Comparison of ENCODE assay signal across 15 cellular contexts in the genomic region with DNA sequence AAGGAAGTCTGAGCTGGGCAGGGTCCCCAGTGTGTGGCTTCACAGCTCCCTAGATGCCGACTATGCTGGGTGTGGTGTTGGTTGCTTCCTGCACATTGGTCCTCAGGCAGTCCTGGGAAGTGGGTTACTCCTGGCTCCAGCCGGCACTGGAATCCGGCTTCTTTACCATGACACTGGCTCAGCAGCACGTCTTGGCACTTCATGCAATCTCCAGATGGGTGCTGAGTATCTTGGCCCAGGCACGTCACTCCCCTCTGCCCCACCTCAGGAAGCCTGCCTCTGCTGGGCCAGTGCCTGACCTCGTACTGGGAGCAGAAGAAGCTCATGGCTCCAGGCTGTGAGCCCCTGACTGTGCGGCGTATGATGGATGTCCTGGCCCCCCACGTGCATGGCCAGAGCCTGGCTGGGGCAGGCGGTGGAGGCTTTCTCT. TPM values are rescaled to one million over a fixed set of nuclear protein-coding genes. Genes with fewer than 3 reads are reported as not detected.
DNase-seq lines count a peak whose midpoint lies in the region; ATAC-seq, FAIRE-seq and TF ChIP-seq lines count a peak whose summit lies in the region.
"Had no signal": no experiment of that assay in that cellular context is flagged by ENCODE, and none has a peak within 500 bp of the region (broad histone marks: within the 10 kb centered on the region; RNA-seq: fewer than 3 reads in every experiment).

No MANE protein-coding gene starts in this region.

- TF ChIP-seq POLR2A in endothelial cell of umbilical vein (IDR thresholded peaks at IDR 0.05; ENCODE audit: low read depth, low read length), result no peak
- no peak for TF ChIP-seq POLR2A in HepG2 (IDR thresholded peaks at IDR 0.05; ENCODE audit: insufficient read depth in 1 of 2, low read depth in 2 of 2, low read length in 2 of 2)

- POLR2A ChIA-PET in endothelial cell of umbilical vein (lab: Charles Lee), result no interaction called here
- POLR2A ChIA-PET in HepG2 (lab: Yijun Ruan, JAX), result interaction anchor here (0.7 to 5.7 kb wide), 3 partner anchors 51 to 98 kb away, joined by 3 to 28 read pairs (median 4); no protein-coding TSS in a partner anchor
- POLR2A ChIA-PET in SK-N-SH (lab: Yijun Ruan, JAX), result interaction anchor here (1.6 kb wide), 1 partner anchor 99 kb away, joined by 3 read pairs; no protein-coding TSS in a partner anchor

- H3K36me3 ChIP-seq in endothelial cell of umbilical vein (ENCODE audit: control insufficient read depth in 2 of 2, extremely low read depth in 1 of 2, insufficient read depth in 2 of 2, low read length in 2 of 2) (peaks cover 0 to 28% of the 10 kb centered on the region in 2 experiments), HepG2 (replicated peaks in 1 of 2; ENCODE audit: control insufficient read depth in 1 of 2, insufficient read depth in 2 of 2, low read length in 2 of 2) (peaks cover 28 to 49% of the 10 kb centered on the region in 2 experiments), SK-N-SH (replicated peaks in 1 of 2; ENCODE audit: control insufficient read depth in 1 of 2, insufficient read depth in 2 of 2, low read length in 1 of 2) (peaks cover 1 to 47% of the 10 kb centered on the region in 2 experiments)

- H3K27me3 ChIP-seq in endothelial cell of umbilical vein (ENCODE audit: control insufficient read depth in 2 of 2, insufficient read depth in 2 of 2, low read length in 2 of 2) (no peaks in the 10 kb centered on the region), HepG2 (ENCODE audit: control insufficient read depth in 1 of 2, insufficient read depth in 2 of 2, low read length in 2 of 2) (no peaks in the 10 kb centered on the region), SK-N-SH (ENCODE audit: insufficient read depth) (no peaks in the 10 kb centered on the region)
- H3K27me3 ChIP-seq: suprapubic skin had no signal

- H2AFZ ChIP-seq in endothelial cell of umbilical vein (ENCODE audit: low read depth, low read length) (no peak overlapping the region), HepG2 (ENCODE audit: low read length) (no peak overlapping the region), SK-N-SH (ENCODE audit: low read depth) (no peak overlapping the region)
- H2AFZ ChIP-seq: PC-9 had no signal

- DNase-seq in EH (ENCODE audit: low read depth) (peak; percentile 24), NCI-H226 (peak; percentile 62), endothelial cell of umbilical vein (ENCODE audit: low read depth, low spot score) (peak; percentile 21), HepG2 (ENCODE audit: low spot score) (no peak), HUDEP-2 (lab: John Stamatoyannopoulos, UW; ENCODE audit: unreplicated experiment in 76 of 76) (no peak), SK-N-SH (no peak)
- no peak for DNase-seq in activated effector memory CD4-positive, alpha-beta T cell treated with anti-CD3 and anti-CD28 coated beads, Interleukin-2, amount 50 U/mL, for 16 hours
- DNase-seq: activated naive CD4-positive, alpha-beta T cell; naive thymus-derived CD8-positive, alpha-beta T cell; PC-9 had no signal

- TF ChIP-seq RAD21 in HepG2 (CRISPR knock-in tag; IDR thresholded peaks at IDR 0.05) (no peak), SK-N-SH (IDR thresholded peaks at IDR 0.05; ENCODE audit: low read length) (no peak)

- H4K20me1 ChIP-seq in endothelial cell of umbilical vein (replicated peaks; ENCODE audit: control insufficient read depth, extremely low read depth, insufficient read depth, low read length) (no peaks in the 10 kb centered on the region), HepG2 (ENCODE audit: insufficient read depth, low read length) (no peaks in the 10 kb centered on the region), SK-N-SH (ENCODE audit: insufficient read depth) (no peaks in the 10 kb centered on the region)

- H3K27ac ChIP-seq in endothelial cell of umbilical vein (ENCODE audit: insufficient read depth, low read depth, low read length) (no peak overlapping the region), HepG2 (ENCODE audit: extremely low read length, insufficient read depth, low read length) (no peak overlapping the region), SK-N-SH (ENCODE audit: low read depth in 2 of 2, low read length in 1 of 2) (no peak overlapping the region)
- H3K27ac ChIP-seq: PC-9, suprapubic skin had no signal

- H3K4me3 ChIP-seq in endothelial cell of umbilical vein (replicated peaks in 1 of 3; ENCODE audit: insufficient read depth in 1 of 3, low read depth in 1 of 3, low read length in 3 of 3), result no peak overlapping the region
- no peak overlapping the region for H3K4me3 ChIP-seq in HepG2 (replicated peaks in 1 of 3; ENCODE audit: insufficient read depth in 1 of 3, low read depth in 2 of 3, low read length in 3 of 3)
- H3K4me3 ChIP-seq in SK-N-SH (ENCODE audit: low read depth in 2 of 2, low read length in 1 of 2), result no peak overlapping the region
- H3K4me3 ChIP-seq: PC-9, suprapubic skin had no signal

- dilution Hi-C loops in endothelial cell of umbilical vein (cut with MboI; ENCODE audit: extremely low pct_ligation_motif_present, low sequenced_read_pairs), result no loop called here

- in situ Hi-C loops in HepG2 (cut with HindIII; ENCODE audit: extremely low pct_ligation_motif_present, low pct_unique_long_range_greater_than_20kb), result no loop called here

- ATAC-seq in HepG2, result no peak
- ATAC-seq in HG03520 (IDR thresholded peaks at IDR 0.05; ENCODE audit: unreplicated experiment), result no peak
- ATAC-seq: HCT116; naive thymus-derived CD8-positive, alpha-beta T cell had no signal

- CTCF ChIA-PET in endothelial cell of umbilical vein (lab: Charles Lee), result interaction anchor here (1.2 kb wide), 2 partner anchors 25 to 175 kb away, joined by 4 to 5 read pairs; partner anchors contain the start of gene FCSK
- CTCF ChIA-PET in HepG2 (lab: Yijun Ruan, JAX; ENCODE audit: low intra/inter-chr PET ratio, low total read pairs), result no interaction called here
- CTCF ChIA-PET in SK-N-SH (lab: Yijun Ruan, JAX), result no interaction called here

- no peak overlapping the region for H3K9ac ChIP-seq in endothelial cell of umbilical vein (replicated peaks; ENCODE audit: extremely low read depth, insufficient read depth, low read length)
- H3K9ac ChIP-seq in HepG2 (ENCODE audit: insufficient read depth, low read depth, low read length), result no peak overlapping the region
- no peak overlapping the region for H3K9ac ChIP-seq in SK-N-SH

- H3K9me3 ChIP-seq in endothelial cell of umbilical vein (replicated peaks; ENCODE audit: control insufficient read depth, insufficient read depth, low read length), result no peaks in the 10 kb centered on the region
- H3K9me3 ChIP-seq in HepG2 (ENCODE audit: low read length), result no peaks in the 10 kb centered on the region
- H3K9me3 ChIP-seq in SK-N-SH, result no peaks in the 10 kb centered on the region
- H3K9me3 ChIP-seq: suprapubic skin had no signal

- WGBS in HepG2 (ENCODE audit: low lambda C conversion rate), result 71% methylated on average over 5 of the region's 10 CpGs
- 87% methylated on average over 4 of the region's 10 CpGs for WGBS in SK-N-SH (ENCODE audit: low lambda C conversion rate)

- intact Hi-C loops in endothelial cell of umbilical vein (cut with micrococcal nuclease) (no loop called here), HepG2 (cut with micrococcal nuclease; ENCODE audit: unreplicated experiment) (no loop called here)

- no peaks in the 10 kb centered on the region for H3K9me1 ChIP-seq in endothelial cell of umbilical vein (replicated peaks; ENCODE audit: control insufficient read depth, extremely low read depth, insufficient read depth, low read length)

- TF ChIP-seq CTCF in endothelial cell of umbilical vein (IDR thresholded peaks at IDR 0.05; ENCODE audit: extremely low read depth in 1 of 2, insufficient read depth in 1 of 2, low read depth in 1 of 2, low read length in 2 of 2) (no peak), HepG2 (CRISPR knock-in tag; IDR thresholded peaks at IDR 0.05) (no peak), SK-N-SH (IDR thresholded peaks at IDR 0.05) (no peak)

- peaks cover 25% of the 10 kb centered on the region for H3F3A ChIP-seq in SK-N-SH (replicated peaks; ENCODE audit: insufficient read depth)

- FAIRE-seq in endothelial cell of umbilical vein (lab: Jason Lieb, UNC), result peak; percentile 67
- FAIRE-seq in HepG2 (lab: Jason Lieb, UNC), result no peak
- FAIRE-seq: colon, G401.6 had no signal

- H3K4me1 ChIP-seq in endothelial cell of umbilical vein (ENCODE audit: control insufficient read depth, extremely low read depth, insufficient read depth, low read length), result peaks cover 23% of the 10 kb centered on the region
- H3K4me1 ChIP-seq in HepG2 (ENCODE audit: insufficient read depth, low read length), result peaks cover 12% of the 10 kb centered on the region
- peaks cover 11 to 15% of the 10 kb centered on the region in 2 experiments; a peak in 3 of 4 replicates for H3K4me1 ChIP-seq in SK-N-SH (ENCODE audit: control insufficient read depth in 1 of 2, insufficient read depth in 2 of 2, low read depth in 1 of 2, low read length in 1 of 2)

- no peaks in the 10 kb centered on the region for H3K9me2 ChIP-seq in SK-N-SH

- TF ChIP-seq EP300 in HepG2 (IDR thresholded peaks at IDR 0.05; ENCODE audit: low read depth in 2 of 2, low read length in 2 of 2) (no peak), HepG2 (CRISPR knock-in tag; IDR thresholded peaks at IDR 0.05; ENCODE audit: borderline replicate concordance) (no peak), SK-N-SH (IDR thresholded peaks at IDR 0.05; ENCODE audit: borderline replicate concordance in 1 of 2, low read depth in 1 of 2, low read length in 1 of 2) (no peak)

- BruUV-seq in endothelial cell of umbilical vein (replicated peaks; lab: Mats Ljungman, UMichigan), result no TSS peak
- no TSS peak for BruUV-seq in HepG2 (replicated peaks; lab: Mats Ljungman, UMichigan)

- H3K79me2 ChIP-seq in endothelial cell of umbilical vein (ENCODE audit: control insufficient read depth, insufficient read depth, low read length), result no peaks in the 10 kb centered on the region
- no peaks in the 10 kb centered on the region for H3K79me2 ChIP-seq in HepG2 (ENCODE audit: insufficient read depth, low read length)
- no peaks in the 10 kb centered on the region for H3K79me2 ChIP-seq in SK-N-SH (ENCODE audit: insufficient read depth)

- H3K4me2 ChIP-seq in endothelial cell of umbilical vein (ENCODE audit: insufficient read depth, low read length), result no peak overlapping the region
- no peak overlapping the region for H3K4me2 ChIP-seq in HepG2 (ENCODE audit: low read depth, low read length)
- H3K4me2 ChIP-seq in SK-N-SH, result no peak overlapping the region
- H3K4me2 ChIP-seq: PC-9 had no signal

RNA-seq across cellular contexts. Expression of gene FCSK, which starts 24.5 kb away (rescaled TPM):
- 13.2 and 18.0 TPM in 2 replicates for total RNA-seq in endothelial cell of umbilical vein
- polyA plus RNA-seq in endothelial cell of umbilical vein, result 11.4 and 12.4 TPM in 2 replicates
- polyA plus RNA-seq in endothelial cell of umbilical vein (2011; cell fraction: cytosol; rRNA removed), result 7.2 and 8.3 TPM in 2 replicates
- polyA plus RNA-seq in endothelial cell of umbilical vein (2011; cell fraction: nucleus; rRNA removed), result 51.5 and 69.1 TPM in 2 replicates
- 5.8 and 11.4 TPM in 2 replicates for polyA plus RNA-seq in endothelial cell of umbilical vein (2012)
- polyA minus RNA-seq in endothelial cell of umbilical vein, result 13.6 and 14.1 TPM in 2 replicates
- 8.9 TPM for polyA minus RNA-seq in endothelial cell of umbilical vein (2011; cell fraction: cytosol; rRNA and poly(A)+ RNA removed)
- polyA minus RNA-seq in endothelial cell of umbilical vein (2011; cell fraction: nucleus; rRNA and poly(A)+ RNA removed), result 16.7 and 17.1 TPM in 2 replicates
- 4.9 and 9.1 TPM in 2 replicates for total RNA-seq in HepG2 (2016; rRNA removed; fragmentation: Illumina TruSeq; extraction: Trizol)
- total RNA-seq in HepG2 (2016; cell fraction: cytosol; rRNA removed; fragmentation: Illumina TruSeq; extraction: Trizol; ENCODE audit: low read depth), result 4.4 and 5.2 TPM in 2 replicates
- total RNA-seq in HepG2 (2016; cell fraction: insoluble cytoplasmic fraction; rRNA removed; fragmentation: Illumina TruSeq; extraction: Trizol), result 4.2 and 8.4 TPM in 2 replicates
- 2.6 and 3.0 TPM in 2 replicates for total RNA-seq in HepG2 (2016; cell fraction: membrane; rRNA removed; fragmentation: Illumina TruSeq; extraction: Trizol)
- total RNA-seq in HepG2 (2016; cell fraction: nucleus; rRNA removed; fragmentation: Illumina TruSeq; extraction: Trizol), result 12.1 and 12.8 TPM in 2 replicates
- polyA plus RNA-seq in HepG2 (2011; rRNA removed), result 15.0 and 19.2 TPM in 2 replicates
- 6.7 and 8.3 TPM in 2 replicates for polyA plus RNA-seq in HepG2 (2011; cell fraction: cytosol; rRNA removed)
- 81.8 and 104 TPM in 2 replicates for polyA plus RNA-seq in HepG2 (2011; cell fraction: nucleus; rRNA removed)
- 6.2 and 6.4 TPM in 2 replicates for polyA plus RNA-seq in HepG2 (2012)
- 0.53 and 0.70 TPM in 2 replicates for polyA plus RNA-seq in HepG2 (2016; cell fraction: cytosol; fragmentation: Illumina TruSeq; extraction: Trizol; ENCODE audit: low read depth)
- 3.5 and 3.9 TPM in 2 replicates for polyA plus RNA-seq in HepG2 (2016; cell fraction: insoluble cytoplasmic fraction; fragmentation: Illumina TruSeq; extraction: Trizol; ENCODE audit: low read depth)
- polyA plus RNA-seq in HepG2 (2016; cell fraction: membrane; fragmentation: Illumina TruSeq; extraction: Trizol; ENCODE audit: low read depth), result 1.2 and 1.3 TPM in 2 replicates
- 28.7 and 33.1 TPM in 2 replicates for polyA plus RNA-seq in HepG2 (2016; cell fraction: nucleus; fragmentation: Illumina TruSeq; extraction: Trizol; ENCODE audit: insufficient read depth, low read depth)
- 24.8 and 29.5 TPM in 2 replicates for polyA minus RNA-seq in HepG2 (2011; rRNA and poly(A)+ RNA removed; ENCODE audit: low replicate concordance)
- 4.3 and 5.3 TPM in 2 replicates for polyA minus RNA-seq in HepG2 (2011; cell fraction: cytosol; rRNA and poly(A)+ RNA removed)
- polyA minus RNA-seq in HepG2 (2011; cell fraction: nucleus; rRNA and poly(A)+ RNA removed), result 15.6 and 19.0 TPM in 2 replicates
- 9.7 and 10.4 TPM in 2 replicates for polyA plus RNA-seq in SK-N-SH (2012; rRNA removed)
- polyA plus RNA-seq in SK-N-SH (2012; cell fraction: cytosol; rRNA removed), result 2.3 and 3.3 TPM in 2 replicates
- 47.7 and 71.8 TPM in 2 replicates for polyA plus RNA-seq in SK-N-SH (2012; cell fraction: nucleus; rRNA removed)

RNA-seq across cellular contexts. Expression of gene ST3GAL2, which starts 40.0 kb away (rescaled TPM):
- 50.2 and 50.4 TPM in 2 replicates for total RNA-seq in endothelial cell of umbilical vein
- polyA plus RNA-seq in endothelial cell of umbilical vein, result 23.0 and 33.3 TPM in 2 replicates
- 25.7 and 28.4 TPM in 2 replicates for polyA plus RNA-seq in endothelial cell of umbilical vein (2011; cell fraction: cytosol; rRNA removed)
- 23.1 and 27.7 TPM in 2 replicates for polyA plus RNA-seq in endothelial cell of umbilical vein (2011; cell fraction: nucleus; rRNA removed)
- 22.1 and 34.0 TPM in 2 replicates for polyA plus RNA-seq in endothelial cell of umbilical vein (2012)
- polyA minus RNA-seq in endothelial cell of umbilical vein, result 72.3 and 84.6 TPM in 2 replicates
- polyA minus RNA-seq in endothelial cell of umbilical vein (2011; cell fraction: cytosol; rRNA and poly(A)+ RNA removed), result 19.8 TPM
- polyA minus RNA-seq in endothelial cell of umbilical vein (2011; cell fraction: nucleus; rRNA and poly(A)+ RNA removed), result 29.8 and 45.1 TPM in 2 replicates
- 17.8 and 24.9 TPM in 2 replicates for total RNA-seq in HepG2 (2016; rRNA removed; fragmentation: Illumina TruSeq; extraction: Trizol)
- 3.6 TPM in 2 replicates for total RNA-seq in HepG2 (2016; cell fraction: cytosol; rRNA removed; fragmentation: Illumina TruSeq; extraction: Trizol; ENCODE audit: low read depth)
- total RNA-seq in HepG2 (2016; cell fraction: insoluble cytoplasmic fraction; rRNA removed; fragmentation: Illumina TruSeq; extraction: Trizol), result 15.8 and 25.9 TPM in 2 replicates
- total RNA-seq in HepG2 (2016; cell fraction: membrane; rRNA removed; fragmentation: Illumina TruSeq; extraction: Trizol), result 14.6 and 18.9 TPM in 2 replicates
- total RNA-seq in HepG2 (2016; cell fraction: nucleus; rRNA removed; fragmentation: Illumina TruSeq; extraction: Trizol), result 15.0 and 18.9 TPM in 2 replicates
- polyA plus RNA-seq in HepG2 (2011; rRNA removed), result 16.3 and 17.0 TPM in 2 replicates
- 10.9 and 15.5 TPM in 2 replicates for polyA plus RNA-seq in HepG2 (2011; cell fraction: cytosol; rRNA removed)
- polyA plus RNA-seq in HepG2 (2011; cell fraction: nucleus; rRNA removed), result 14.6 and 16.7 TPM in 2 replicates
- 13.3 and 16.9 TPM in 2 replicates for polyA plus RNA-seq in HepG2 (2012)
- 2.3 and 2.9 TPM in 2 replicates for polyA plus RNA-seq in HepG2 (2016; cell fraction: cytosol; fragmentation: Illumina TruSeq; extraction: Trizol; ENCODE audit: low read depth)
- polyA plus RNA-seq in HepG2 (2016; cell fraction: insoluble cytoplasmic fraction; fragmentation: Illumina TruSeq; extraction: Trizol; ENCODE audit: low read depth), result 20.4 and 21.6 TPM in 2 replicates
- 11.6 and 11.9 TPM in 2 replicates for polyA plus RNA-seq in HepG2 (2016; cell fraction: membrane; fragmentation: Illumina TruSeq; extraction: Trizol; ENCODE audit: low read depth)
- polyA plus RNA-seq in HepG2 (2016; cell fraction: nucleus; fragmentation: Illumina TruSeq; extraction: Trizol; ENCODE audit: insufficient read depth, low read depth), result 22.8 and 26.4 TPM in 2 replicates
- 49.4 and 94.6 TPM in 2 replicates for polyA minus RNA-seq in HepG2 (2011; rRNA and poly(A)+ RNA removed; ENCODE audit: low replicate concordance)
- 25.8 and 27.6 TPM in 2 replicates for polyA minus RNA-seq in HepG2 (2011; cell fraction: cytosol; rRNA and poly(A)+ RNA removed)
- 22.4 and 31.0 TPM in 2 replicates for polyA minus RNA-seq in HepG2 (2011; cell fraction: nucleus; rRNA and poly(A)+ RNA removed)
- polyA plus RNA-seq in SK-N-SH (2012; rRNA removed), result 11.4 and 19.9 TPM in 2 replicates
- polyA plus RNA-seq in SK-N-SH (2012; cell fraction: cytosol; rRNA removed), result 6.6 and 13.1 TPM in 2 replicates
- 13.6 and 16.1 TPM in 2 replicates for polyA plus RNA-seq in SK-N-SH (2012; cell fraction: nucleus; rRNA removed)

RNA-seq across cellular contexts. Expression of gene COG4, which starts 44.4 kb away (rescaled TPM):
- total RNA-seq in endothelial cell of umbilical vein (46.5 and 61.2 TPM in 2 replicates), HepG2 (2016; rRNA removed; fragmentation: Illumina TruSeq; extraction: Trizol) (73.8 and 85.7 TPM in 2 replicates)
- polyA plus RNA-seq in endothelial cell of umbilical vein (53.7 and 56.2 TPM in 2 replicates), HepG2 (2011; rRNA removed) (51.1 and 52.7 TPM in 2 replicates), SK-N-SH (2012; rRNA removed) (54.4 and 72.7 TPM in 2 replicates)
- polyA plus RNA-seq in endothelial cell of umbilical vein (2011; cell fraction: cytosol; rRNA removed), result 37.9 and 45.2 TPM in 2 replicates
- 153 and 193 TPM in 2 replicates for polyA plus RNA-seq in endothelial cell of umbilical vein (2011; cell fraction: nucleus; rRNA removed)
- 47.6 and 53.5 TPM in 2 replicates for polyA plus RNA-seq in endothelial cell of umbilical vein (2012)
- polyA minus RNA-seq in endothelial cell of umbilical vein, result 46.8 and 58.7 TPM in 2 replicates
- polyA minus RNA-seq in endothelial cell of umbilical vein (2011; cell fraction: cytosol; rRNA and poly(A)+ RNA removed), result 21.6 TPM
- polyA minus RNA-seq in endothelial cell of umbilical vein (2011; cell fraction: nucleus; rRNA and poly(A)+ RNA removed), result 33.1 and 34.6 TPM in 2 replicates
- 9.8 and 10.8 TPM in 2 replicates for total RNA-seq in HepG2 (2016; cell fraction: cytosol; rRNA removed; fragmentation: Illumina TruSeq; extraction: Trizol; ENCODE audit: low read depth)
- 73.6 and 85.8 TPM in 2 replicates for total RNA-seq in HepG2 (2016; cell fraction: insoluble cytoplasmic fraction; rRNA removed; fragmentation: Illumina TruSeq; extraction: Trizol)
- total RNA-seq in HepG2 (2016; cell fraction: membrane; rRNA removed; fragmentation: Illumina TruSeq; extraction: Trizol), result 16.2 and 17.5 TPM in 2 replicates
- total RNA-seq in HepG2 (2016; cell fraction: nucleus; rRNA removed; fragmentation: Illumina TruSeq; extraction: Trizol), result 47.2 and 51.5 TPM in 2 replicates
- 40.4 and 61.2 TPM in 2 replicates for polyA plus RNA-seq in HepG2 (2011; cell fraction: cytosol; rRNA removed)
- polyA plus RNA-seq in HepG2 (2011; cell fraction: nucleus; rRNA removed), result 138 and 141 TPM in 2 replicates
- polyA plus RNA-seq in HepG2 (2012), result 38.9 and 41.3 TPM in 2 replicates
- 4.5 and 4.8 TPM in 2 replicates for polyA plus RNA-seq in HepG2 (2016; cell fraction: cytosol; fragmentation: Illumina TruSeq; extraction: Trizol; ENCODE audit: low read depth)
- 53.2 and 57.0 TPM in 2 replicates for polyA plus RNA-seq in HepG2 (2016; cell fraction: insoluble cytoplasmic fraction; fragmentation: Illumina TruSeq; extraction: Trizol; ENCODE audit: low read depth)
- polyA plus RNA-seq in HepG2 (2016; cell fraction: membrane; fragmentation: Illumina TruSeq; extraction: Trizol; ENCODE audit: low read depth), result 5.8 and 7.8 TPM in 2 replicates
- polyA plus RNA-seq in HepG2 (2016; cell fraction: nucleus; fragmentation: Illumina TruSeq; extraction: Trizol; ENCODE audit: insufficient read depth, low read depth), result 75.3 and 76.0 TPM in 2 replicates
- 62.6 and 88.2 TPM in 2 replicates for polyA minus RNA-seq in HepG2 (2011; rRNA and poly(A)+ RNA removed; ENCODE audit: low replicate concordance)
- polyA minus RNA-seq in HepG2 (2011; cell fraction: cytosol; rRNA and poly(A)+ RNA removed), result 21.7 and 23.0 TPM in 2 replicates
- polyA minus RNA-seq in HepG2 (2011; cell fraction: nucleus; rRNA and poly(A)+ RNA removed), result 43.4 and 56.8 TPM in 2 replicates
- 32.9 and 45.7 TPM in 2 replicates for polyA plus RNA-seq in SK-N-SH (2012; cell fraction: cytosol; rRNA removed)
- polyA plus RNA-seq in SK-N-SH (2012; cell fraction: nucleus; rRNA removed), result 147 and 161 TPM in 2 replicates

RNA-seq across cellular contexts. Expression of gene SF3B3, which starts 44.7 kb away (rescaled TPM):
- total RNA-seq in endothelial cell of umbilical vein, result 303 and 324 TPM in 2 replicates
- 143 and 167 TPM in 2 replicates for polyA plus RNA-seq in endothelial cell of umbilical vein
- 97.5 and 121 TPM in 2 replicates for polyA plus RNA-seq in endothelial cell of umbilical vein (2011; cell fraction: cytosol; rRNA removed)
- 202 and 232 TPM in 2 replicates for polyA plus RNA-seq in endothelial cell of umbilical vein (2011; cell fraction: nucleus; rRNA removed)
- 215 and 228 TPM in 2 replicates for polyA plus RNA-seq in endothelial cell of umbilical vein (2012)
- 242 and 275 TPM in 2 replicates for polyA minus RNA-seq in endothelial cell of umbilical vein
- 199 TPM for polyA minus RNA-seq in endothelial cell of umbilical vein (2011; cell fraction: cytosol; rRNA and poly(A)+ RNA removed)
- polyA minus RNA-seq in endothelial cell of umbilical vein (2011; cell fraction: nucleus; rRNA and poly(A)+ RNA removed), result 107 and 195 TPM in 2 replicates
- total RNA-seq in HepG2 (2016; rRNA removed; fragmentation: Illumina TruSeq; extraction: Trizol), result 500 and 817 TPM in 2 replicates
- 52.3 and 54.5 TPM in 2 replicates for total RNA-seq in HepG2 (2016; cell fraction: cytosol; rRNA removed; fragmentation: Illumina TruSeq; extraction: Trizol; ENCODE audit: low read depth)
- 484 and 682 TPM in 2 replicates for total RNA-seq in HepG2 (2016; cell fraction: insoluble cytoplasmic fraction; rRNA removed; fragmentation: Illumina TruSeq; extraction: Trizol)
- total RNA-seq in HepG2 (2016; cell fraction: membrane; rRNA removed; fragmentation: Illumina TruSeq; extraction: Trizol), result 138 and 170 TPM in 2 replicates
- 336 and 347 TPM in 2 replicates for total RNA-seq in HepG2 (2016; cell fraction: nucleus; rRNA removed; fragmentation: Illumina TruSeq; extraction: Trizol)
- polyA plus RNA-seq in HepG2 (2011; rRNA removed), result 140 and 157 TPM in 2 replicates
- 134 and 147 TPM in 2 replicates for polyA plus RNA-seq in HepG2 (2011; cell fraction: cytosol; rRNA removed)
- 150 and 189 TPM in 2 replicates for polyA plus RNA-seq in HepG2 (2011; cell fraction: nucleus; rRNA removed)
- 211 and 269 TPM in 2 replicates for polyA plus RNA-seq in HepG2 (2012)
- polyA plus RNA-seq in HepG2 (2016; cell fraction: cytosol; fragmentation: Illumina TruSeq; extraction: Trizol; ENCODE audit: low read depth), result 31.7 and 36.7 TPM in 2 replicates
- 551 and 651 TPM in 2 replicates for polyA plus RNA-seq in HepG2 (2016; cell fraction: insoluble cytoplasmic fraction; fragmentation: Illumina TruSeq; extraction: Trizol; ENCODE audit: low read depth)
- 103 and 131 TPM in 2 replicates for polyA plus RNA-seq in HepG2 (2016; cell fraction: membrane; fragmentation: Illumina TruSeq; extraction: Trizol; ENCODE audit: low read depth)
- 452 and 475 TPM in 2 replicates for polyA plus RNA-seq in HepG2 (2016; cell fraction: nucleus; fragmentation: Illumina TruSeq; extraction: Trizol; ENCODE audit: insufficient read depth, low read depth)
- polyA minus RNA-seq in HepG2 (2011; rRNA and poly(A)+ RNA removed; ENCODE audit: low replicate concordance), result 774 and 825 TPM in 2 replicates
- polyA minus RNA-seq in HepG2 (2011; cell fraction: cytosol; rRNA and poly(A)+ RNA removed), result 152 and 162 TPM in 2 replicates
- 238 and 284 TPM in 2 replicates for polyA minus RNA-seq in HepG2 (2011; cell fraction: nucleus; rRNA and poly(A)+ RNA removed)
- 75.9 and 81.7 TPM in 2 replicates for polyA plus RNA-seq in SK-N-SH (2012; rRNA removed)
- 58.5 and 71.3 TPM in 2 replicates for polyA plus RNA-seq in SK-N-SH (2012; cell fraction: cytosol; rRNA removed)
- 160 and 164 TPM in 2 replicates for polyA plus RNA-seq in SK-N-SH (2012; cell fraction: nucleus; rRNA removed)

Comparison
In these comparisons a context has a peak if more than half of its experiments do, and no peak if none do; other contexts are left out.
1. DNase-seq: peak in EH (single experiment), NCI-H226 (single experiment) and endothelial cell of umbilical vein (single experiment); none in HepG2 (single experiment), HUDEP-2 (0 of 76), activated effector memory CD4-positive, alpha-beta T cell treated with anti-CD3 and anti-CD28 coated beads, Interleukin-2, amount 50 U/mL, for 16 hours (single experiment) and SK-N-SH (single experiment).